In the genomic region with DNA sequence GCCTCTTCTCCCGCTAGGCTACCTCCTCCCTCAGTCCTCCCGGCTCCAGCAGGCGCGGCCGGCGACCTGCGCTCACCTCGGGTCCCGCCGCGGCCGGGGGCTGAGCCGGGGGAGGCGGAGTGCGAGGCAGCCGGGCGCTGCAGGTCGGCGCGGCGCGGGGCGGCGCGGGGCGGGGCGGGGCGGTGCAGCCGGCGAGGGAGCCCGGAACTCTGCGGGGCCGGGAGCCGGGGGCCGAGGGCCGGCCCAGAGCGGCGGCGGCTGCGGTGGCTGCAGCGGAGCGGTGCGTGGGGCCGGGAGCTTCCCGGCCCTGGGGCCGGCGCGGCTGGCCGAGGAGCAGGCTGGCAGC, we compare ENCODE assay signal across 8 cellular contexts. TPM values are rescaled to one million over a fixed set of nuclear protein-coding genes. Genes with fewer than 3 reads are reported as not detected.
DNase-seq lines count a peak whose midpoint lies in the region; ATAC-seq and TF ChIP-seq lines count a peak whose summit lies in the region.

No MANE protein-coding gene starts in this region.

- ATAC-seq in GM19324 (IDR thresholded peaks at IDR 0.05; ENCODE audit: low FRiP score, unreplicated experiment) (peak; percentile 44), HG03280 (IDR thresholded peaks at IDR 0.05; ENCODE audit: unreplicated experiment) (peak; percentile 53)

- no peaks in the 10 kb centered on the region for H3K36me3 Mint-ChIP-seq in mesothelial cell of epicardium

- no peaks in the 10 kb centered on the region for H3K27me3 Mint-ChIP-seq in mesothelial cell of epicardium (ENCODE audit: low read depth)

- peaks cover 27% of the 10 kb centered on the region for H3K4me1 Mint-ChIP-seq in mesothelial cell of epicardium

- TF ChIP-seq CTCF in AG10803 (conservative IDR thresholded peaks at IDR 0.05; ENCODE audit: low read length), result no peak
- no peak for TF ChIP-seq CTCF in VCaP (conservative IDR thresholded peaks at IDR 0.05)
- no peak for TF ChIP-seq CTCF in mesothelial cell of epicardium (IDR thresholded peaks at IDR 0.05; ENCODE audit: unreplicated experiment)

- H3K27ac ChIP-seq in VCaP (peak overlapping the region; percentile 90), temporal lobe (ENCODE audit: low read depth, low read length) (peak overlapping the region; percentile 56)

- peak overlapping the region; percentile 97 for H3K4me3 Mint-ChIP-seq in mesothelial cell of epicardium

- DNase-seq in AG10803 (ENCODE audit: low read depth), result no peak
- DNase-seq in dermis blood vessel endothelial cell, result peak; percentile 60
- DNase-seq in mesothelial cell of epicardium (ENCODE audit: low spot score in 2 of 2, unreplicated experiment in 2 of 2), result peak; percentile 49 to 70
- no peak for DNase-seq in NCI-H1930 (lab: John Stamatoyannopoulos, UW)

- H3K27ac Mint-ChIP-seq in mesothelial cell of epicardium, result no peak overlapping the region

- H3K9me3 Mint-ChIP-seq in mesothelial cell of epicardium, result no peaks in the 10 kb centered on the region

- H3K4me3 ChIP-seq in AG10803 (ENCODE audit: low read length), result peak overlapping the region; percentile 84

RNA-seq across cellular contexts. Expression of a gene that starts 0.4 kb away (rescaled TPM):
- total RNA-seq in dermis blood vessel endothelial cell, result 19.6 and 29.5 TPM in 2 replicates
- 24.7 to 27.5 TPM (median 27.0 TPM) in 3 replicates for total RNA-seq in mesothelial cell of epicardium
- 21.6 TPM for total RNA-seq in temporal lobe

Comparison
In these comparisons a context has a peak if more than half of its experiments do, and no peak if none do; other contexts are left out.
1. DNase-seq: peak in dermis blood vessel endothelial cell (single experiment) and mesothelial cell of epicardium (2 of 2); none in AG10803 (single experiment) and NCI-H1930 (0 of 2).